27 cellular contexts compared by ENCODE assay signal in the genomic region with DNA sequence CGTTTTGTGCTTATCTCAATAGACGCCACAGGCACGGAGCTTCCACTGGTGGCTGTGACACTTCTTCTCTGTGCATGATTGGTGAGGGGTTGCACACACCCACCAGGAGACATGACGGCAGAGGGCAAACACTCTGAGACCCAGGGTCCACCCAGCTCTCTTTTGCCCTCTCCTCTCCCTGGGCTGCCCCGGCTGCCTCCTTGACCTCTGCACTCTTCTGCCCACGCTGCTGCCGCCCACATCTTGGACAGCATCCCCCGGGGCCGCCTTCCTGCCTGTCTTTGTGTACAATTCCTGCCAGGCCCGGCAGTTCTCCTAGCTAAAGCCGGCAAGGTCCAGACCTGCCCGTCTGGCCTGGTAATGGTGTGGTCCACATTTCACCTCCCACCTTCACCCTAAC.
"Had no signal": no experiment of that assay in that cellular context is flagged by ENCODE, and none has a peak within 500 bp of the region (broad histone marks: within the 10 kb centered on the region; RNA-seq: fewer than 3 reads in every experiment).

No MANE protein-coding gene starts in this region.

- H3K4me1 ChIP-seq: adrenal gland, ascending aorta, lower lobe of right lung, prostate gland, uterus had no signal

- H3K27me3 ChIP-seq: adrenal gland, ascending aorta, cardiac muscle cell, ovary, transverse colon, uterus had no signal

- H3K9me3 ChIP-seq: adrenal gland, ascending aorta, lower lobe of right lung, ovary, prostate gland, transverse colon, uterus had no signal

- FAIRE-seq: endothelial cell of umbilical vein, kidney, TTC549 had no signal

- H3K27ac ChIP-seq: adrenal gland, ascending aorta, cardiac muscle cell, lower lobe of right lung, ovary, prostate gland, uterus, VCaP had no signal

- H3K4me3 ChIP-seq: adrenal gland, ascending aorta, cardiac muscle cell, lower lobe of right lung, ovary, prostate gland, transverse colon, uterus had no signal

- H3K36me3 ChIP-seq: adrenal gland, ascending aorta, cardiac muscle cell, lower lobe of right lung, ovary, prostate gland, transverse colon, uterus had no signal

- ATAC-seq: lower lobe of right lung, T-cell had no signal

- DNase-seq: activated CD4-positive, alpha-beta T cell treated with anti-CD3 and anti-CD28 coated beads for 4 hours; activated CD4-positive, alpha-beta T cell treated with anti-CD3 and anti-CD28 coated beads, Interleukin-2, amount 50 U/mL, for 4 hours; activated CD8-positive, alpha-beta memory T cell treated with anti-CD3 and anti-CD28 coated beads for 24 hours; activated effector memory CD4-positive, alpha-beta T cell treated with Interleukin-2 at 50 U/mL for 16 hours; activated naive CD4-positive, alpha-beta T cell treated with Interleukin-2 at 50 U/mL for 16 hours; activated naive CD8-positive, alpha-beta T cell treated with anti-CD3 and anti-CD28 coated beads for 36 hours; adrenal gland; cortex of kidney; foreskin fibroblast; head of caudate nucleus; hypothalamus; immature natural killer cell; kidney; lower lobe of right lung; mesenchymal stem cell; stimulated activated CD4-positive, alpha-beta T cell treated with anti-CD3 and anti-CD28 coated beads, Interleukin-2, amount 100 ng/mL, for 48 hours; stimulated activated naive CD4-positive, alpha-beta T cell treated with Interleukin-2 at 50 U/mL for 16 hours; T-cell; uterus had no signal
